In genomic region chr4:24595662-24596061, GRCh38 we compare ENCODE assay signal across 15 cellular contexts.
"Had no signal": no experiment of that assay in that cellular context is flagged by ENCODE, and none has a peak within 500 bp of the region (broad histone marks: within the 10 kb centered on the region; RNA-seq: fewer than 3 reads in every experiment).

No MANE protein-coding gene starts in this region.

- H3K27ac ChIP-seq: ascending aorta, cardiac muscle cell, dorsolateral prefrontal cortex, gastroesophageal sphincter, heart right ventricle, parathyroid adenoma had no signal

- DNase-seq: activated CD4-positive, CD25-positive, alpha-beta regulatory T cell treated with anti-CD3 and anti-CD28 coated beads, Interleukin-2, amount 50 U/mL, for 72 hours; activated naive CD4-positive, alpha-beta T cell; dorsolateral prefrontal cortex; endodermal cell; heart right ventricle; islet precursor cell; naive B cell; stimulated activated CD4-positive, alpha-beta T cell treated with anti-CD3 and anti-CD28 coated beads, Interleukin-2, amount 100 ng/mL, for 48 hours had no signal

- FAIRE-seq: urothelium cell line had no signal

- ATAC-seq: gastroesophageal sphincter; heart right ventricle; left lobe of liver; stimulated activated memory B cell treated with anti-CD40 and anti-IgM and Interleukin-4, amounts not matched to agents 10 μg/mL and 1 μg/mL and 100 μg/mL, for 72 hours had no signal
